In the genomic region with DNA sequence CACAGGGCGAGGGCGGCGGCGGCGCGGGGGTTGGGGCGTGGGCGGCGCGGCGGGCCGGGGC, we compare ENCODE assay signal across 8 cellular contexts. TPM values are rescaled to one million over a fixed set of nuclear protein-coding genes. Genes with fewer than 3 reads are reported as not detected.
DNase-seq lines count a peak whose midpoint lies in the region; ATAC-seq and TF ChIP-seq lines count a peak whose summit lies in the region.

A gene (minus strand): TSS at position 30 of the 61 bp plus-strand sequence. CDS start 226 bp downstream, outside the sequence.

- no peak for TF ChIP-seq CTCF in A673 (conservative IDR thresholded peaks at IDR 0.05; ENCODE audit: low read depth, low read length)
- TF ChIP-seq CTCF in natural killer cell (IDR thresholded peaks at IDR 0.05) = no peak

- intact Hi-C loops in A673 (cut with micrococcal nuclease; ENCODE audit: unreplicated experiment) (loop anchor here (1.0 kb wide), 1 partner anchor 111 kb away; no protein-coding TSS in a partner anchor), natural killer cell (cut with micrococcal nuclease) (loop anchor here (1.0 kb wide), 2 partner anchors 111 to 297 kb away; no protein-coding TSS in a partner anchor), head of caudate nucleus (cut with DNase I) (loop anchor here (5.0 kb wide), 1 partner anchor 111 kb away; no protein-coding TSS in a partner anchor)
- intact Hi-C loops in dendritic cell treated with granulocyte-macrophage colony-stimulating factor and Interleukin-4, amounts not matched to agents 40 ng/mL and 50 ng/mL, for 4 days (cut with micrococcal nuclease) = no loop called here

- in situ Hi-C loops in ACHN (cut with HindIII; ENCODE audit: low pct_ligation_motif_present, low pct_unique_long_range_greater_than_20kb, low sequenced_read_pairs) = no loop called here

- POLR2A ChIA-PET in A673 (lab: Charles Lee; ENCODE audit: low non-redundant PET) = no interaction called here

- peaks cover 3% of the 10 kb centered on the region for H3K27me3 Mint-ChIP-seq in IgD-negative memory B cell
- H3K27me3 Mint-ChIP-seq in dendritic cell treated with granulocyte-macrophage colony-stimulating factor and Interleukin-4, amounts not matched to agents 40 ng/mL and 50 ng/mL, for 4 days = peaks cover 36% of the 10 kb centered on the region
- H3K27me3 Mint-ChIP-seq in natural killer cell (ENCODE audit: low read depth in 2 of 2) = no peaks in the 10 kb centered on the region

- H3K27ac Mint-ChIP-seq in IgD-negative memory B cell (no peak within 1 kb of the TSS), natural killer cell (peak within 1 kb of the TSS in 1 of 2 donors; percentile 47)
- H3K27ac Mint-ChIP-seq in dendritic cell treated with granulocyte-macrophage colony-stimulating factor and Interleukin-4, amounts not matched to agents 40 ng/mL and 50 ng/mL, for 4 days = no peak within 1 kb of the TSS

- H3K27ac ChIP-seq in A673 (ENCODE audit: low read depth, low read length, poor library complexity, severe bottlenecking) = peak within 1 kb of the TSS; percentile 37

- peaks cover 0 to 2% (median 0%) of the 10 kb centered on the region in 3 donors for H3K4me1 Mint-ChIP-seq in IgD-negative memory B cell
- H3K4me1 Mint-ChIP-seq in dendritic cell treated with granulocyte-macrophage colony-stimulating factor and Interleukin-4, amounts not matched to agents 40 ng/mL and 50 ng/mL, for 4 days (ENCODE audit: low read depth) = peaks cover 18% of the 10 kb centered on the region
- H3K4me1 Mint-ChIP-seq in natural killer cell = peaks cover 6 to 12% of the 10 kb centered on the region in 2 donors

- no peaks in the 10 kb centered on the region for H3K36me3 Mint-ChIP-seq in IgD-negative memory B cell
- no peaks in the 10 kb centered on the region for H3K36me3 Mint-ChIP-seq in dendritic cell treated with granulocyte-macrophage colony-stimulating factor and Interleukin-4, amounts not matched to agents 40 ng/mL and 50 ng/mL, for 4 days (ENCODE audit: low read depth)
- no peaks in the 10 kb centered on the region for H3K36me3 Mint-ChIP-seq in natural killer cell

- H3K4me3 Mint-ChIP-seq in IgD-negative memory B cell (peak within 1 kb of the TSS; percentile 60 to 89 (median 76)), natural killer cell (peak within 1 kb of the TSS; percentile 82)
- peak within 1 kb of the TSS; percentile 41 for H3K4me3 Mint-ChIP-seq in dendritic cell treated with granulocyte-macrophage colony-stimulating factor and Interleukin-4, amounts not matched to agents 40 ng/mL and 50 ng/mL, for 4 days

- no peaks in the 10 kb centered on the region for H3K27me3 ChIP-seq in A673 (replicated peaks; ENCODE audit: insufficient read depth, low read depth, low read length, poor library complexity)

- CTCF ChIA-PET in A673 (lab: Charles Lee) = no interaction called here

- H3K4me3 ChIP-seq in A673 (ENCODE audit: low read depth, low read length, poor library complexity, severe bottlenecking) = peak within 1 kb of the TSS; percentile 52

- ATAC-seq in natural killer cell = no peak

- H3K9me3 ChIP-seq in A673 (ENCODE audit: low read depth, low read length, poor library complexity, severe bottlenecking) = no peaks in the 10 kb centered on the region

- no TSS peak for BruUV-seq in A673 (replicated peaks; lab: Mats Ljungman, UMichigan)

- DNase-seq in A673 (ENCODE audit: low spot score) = no peak
- DNase-seq in natural killer cell = no peak
- DNase-seq in SIG-M5 treated with dmso at 0.1 percent for 504 hours (lab: John Stamatoyannopoulos, UW; ENCODE audit: unreplicated experiment) = no peak
- DNase-seq in ACHN = no peak
- DNase-seq in head of caudate nucleus = no peak
- no peak for DNase-seq in NCI-H345 treated with DMSO at 0.1 percent for 48 hours (lab: John Stamatoyannopoulos, UW; ENCODE audit: unreplicated experiment)

- H3K9me3 Mint-ChIP-seq in IgD-negative memory B cell (no peaks in the 10 kb centered on the region), natural killer cell (no peaks in the 10 kb centered on the region)
- H3K9me3 Mint-ChIP-seq in dendritic cell treated with granulocyte-macrophage colony-stimulating factor and Interleukin-4, amounts not matched to agents 40 ng/mL and 50 ng/mL, for 4 days = no peaks in the 10 kb centered on the region

- peaks cover 8% of the 10 kb centered on the region for H3K4me1 ChIP-seq in A673 (ENCODE audit: insufficient read depth, low read length, poor library complexity, severe bottlenecking)

- H3K36me3 ChIP-seq in A673 (ENCODE audit: insufficient read depth, low read length, poor library complexity, severe bottlenecking) = no peaks in the 10 kb centered on the region

RNA-seq across cellular contexts. Expression of the gene that starts here (rescaled TPM):
- 9.6 and 9.9 TPM in 2 replicates for total RNA-seq in A673 (2021)
- polyA plus RNA-seq in IgD-negative memory B cell = not detected
- total RNA-seq in natural killer cell = 1 to 10 TPM; 1.2 to 2.9 (median 1.6) TPM
